In genomic region chr14:50520947-50521815, GRCh38 we compare ENCODE assay signal across 9 cellular contexts. TPM values are rescaled to one million over a fixed set of nuclear protein-coding genes. Genes with fewer than 3 reads are reported as not detected.
DNase-seq lines count a peak whose midpoint lies in the region; TF ChIP-seq lines count a peak whose summit lies in the region.
"Had no signal": no experiment of that assay in that cellular context is flagged by ENCODE, and none has a peak within 500 bp of the region (broad histone marks: within the 10 kb centered on the region; RNA-seq: fewer than 3 reads in every experiment).

No MANE protein-coding gene starts in this region.

- TF ChIP-seq CTCF in ascending aorta (IDR thresholded peaks at IDR 0.05) (no peak), transverse colon (IDR thresholded peaks at IDR 0.05) (no peak), OCI-LY7 (conservative IDR thresholded peaks at IDR 0.05; ENCODE audit: low read length) (no peak)

- H4K91ac ChIP-seq in mesenchymal stem cell (ENCODE audit: low read length), result no peak overlapping the region

- H3K36me3 ChIP-seq in ascending aorta, result no peaks in the 10 kb centered on the region
- peaks cover 0 to 3% of the 10 kb centered on the region in 2 experiments for H3K36me3 ChIP-seq in mesenchymal stem cell (ENCODE audit: control insufficient read depth in 1 of 2, insufficient read depth in 2 of 2, low read depth in 1 of 2, low read length in 2 of 2)
- H3K36me3 ChIP-seq in transverse colon, result no peaks in the 10 kb centered on the region
- H3K36me3 ChIP-seq in OCI-LY7 (ENCODE audit: insufficient read depth, low read length), result peaks cover 31% of the 10 kb centered on the region
- H3K36me3 ChIP-seq: right lobe of liver had no signal

- H3K27me3 ChIP-seq in ascending aorta, result no peaks in the 10 kb centered on the region
- no peaks in the 10 kb centered on the region for H3K27me3 ChIP-seq in mesenchymal stem cell (ENCODE audit: control insufficient read depth in 1 of 2, insufficient read depth in 1 of 2, low read length in 2 of 2)
- H3K27me3 ChIP-seq in transverse colon, result no peaks in the 10 kb centered on the region
- H3K27me3 ChIP-seq: right lobe of liver had no signal

- H3K4me1 ChIP-seq in ascending aorta (peaks cover 0 to 9% of the 10 kb centered on the region in 2 donors), mesenchymal stem cell (ENCODE audit: control insufficient read depth, insufficient read depth, low read depth, low read length) (no peaks in the 10 kb centered on the region), transverse colon (peaks cover 19 to 47% (median 30%) of the 10 kb centered on the region in 4 donors), OCI-LY7 (ENCODE audit: insufficient read depth, low read length, poor library complexity, severe bottlenecking) (peaks cover 16% of the 10 kb centered on the region)
- H3K4me1 ChIP-seq: right lobe of liver had no signal

- peaks cover 1% of the 10 kb centered on the region for H3K79me1 ChIP-seq in mesenchymal stem cell (replicated peaks; ENCODE audit: low read length, poor library complexity, severe bottlenecking)

- H3K9ac ChIP-seq in mesenchymal stem cell (ENCODE audit: low read length), result peak overlapping the region; percentile 50

- intact Hi-C loops in ascending aorta (cut with DNase I) (no loop called here), transverse colon (cut with DNase I; ENCODE audit: low total_unique reads) (no loop called here), OCI-LY7 (cut with micrococcal nuclease; ENCODE audit: unreplicated experiment) (no loop called here)

- no TSS peak for BruUV-seq in OCI-LY7 (replicated peaks; lab: Mats Ljungman, UMichigan)

- no peak overlapping the region for H2BK12ac ChIP-seq in mesenchymal stem cell (ENCODE audit: low read length in 2 of 2)

- H3K4me2 ChIP-seq in mesenchymal stem cell (ENCODE audit: low read length, poor library complexity, severe bottlenecking) (no peak overlapping the region), OCI-LY7 (ENCODE audit: low read length) (no peak overlapping the region)

- no peak overlapping the region for H3K4ac ChIP-seq in mesenchymal stem cell (ENCODE audit: low read depth in 1 of 2, low read length in 2 of 2)

- DNase-seq in GM04504 (ENCODE audit: low read depth) (peak; percentile 60), HCEC 1CT (peak; percentile 96), NCI-H524 treated with DMSO at 0.1 percent for 48 hours (lab: John Stamatoyannopoulos, UW) (peak; percentile 19), ascending aorta (ENCODE audit: low spot score in 2 of 2) (no peak), mesenchymal stem cell (peak; percentile 65), transverse colon (peak; percentile 19), OCI-LY7 (ENCODE audit: low spot score) (no peak), HK-2 (ENCODE audit: unreplicated experiment) (no peak)
- DNase-seq: right lobe of liver had no signal

- no peak overlapping the region for H3K14ac ChIP-seq in mesenchymal stem cell (ENCODE audit: low read length in 2 of 2)

- CTCF ChIA-PET in OCI-LY7 (lab: Charles Lee; ENCODE audit: unreplicated experiment), result no interaction called here

- H4K20me1 ChIP-seq in OCI-LY7 (ENCODE audit: insufficient read depth, low read length), result peaks cover 12% of the 10 kb centered on the region

- H2AK5ac ChIP-seq in mesenchymal stem cell (ENCODE audit: low read length, severe bottlenecking), result no peak overlapping the region

- no peak overlapping the region for H3K18ac ChIP-seq in mesenchymal stem cell (ENCODE audit: low read depth in 1 of 2, low read length in 2 of 2)

- H4K8ac ChIP-seq in mesenchymal stem cell (ENCODE audit: low read length), result no peak overlapping the region

- no peaks in the 10 kb centered on the region for H3K9me2 ChIP-seq in OCI-LY7 (ENCODE audit: insufficient read depth, low read length)

- H2BK5ac ChIP-seq in mesenchymal stem cell (ENCODE audit: low read depth, low read length, poor library complexity, severe bottlenecking), result no peak overlapping the region

- H3K79me2 ChIP-seq in OCI-LY7 (ENCODE audit: insufficient read depth, low read depth, low read length), result peaks cover 83% of the 10 kb centered on the region

- TF ChIP-seq POLR2A in transverse colon (IDR thresholded peaks at IDR 0.05), result no peak

- H2BK120ac ChIP-seq in mesenchymal stem cell (ENCODE audit: low read depth, low read length), result no peak overlapping the region

- H3K23ac ChIP-seq in mesenchymal stem cell (ENCODE audit: low read length in 2 of 2), result no peak overlapping the region

- TF ChIP-seq EP300 in transverse colon (IDR thresholded peaks at IDR 0.05; ENCODE audit: low read depth), result no peak

- no peak overlapping the region for H2BK15ac ChIP-seq in mesenchymal stem cell (ENCODE audit: low read depth, poor library complexity, severe bottlenecking)

- WGBS in mesenchymal stem cell, result 73% methylated on average over 4 of the region's 5 CpGs
- WGBS in transverse colon (ENCODE audit: low coverage in 1 of 2), 2 donors, result 49 to 67% methylated on average over 1 to 5 of the region's 5 CpGs

- H3K9me3 ChIP-seq in ascending aorta (no peaks in the 10 kb centered on the region), mesenchymal stem cell (ENCODE audit: control insufficient read depth, low read length) (no peaks in the 10 kb centered on the region), transverse colon (no peaks in the 10 kb centered on the region), OCI-LY7 (ENCODE audit: low read length) (no peaks in the 10 kb centered on the region)
- H3K9me3 ChIP-seq: right lobe of liver had no signal

- H3K27ac ChIP-seq in ascending aorta, result peak overlapping the region; percentile 37 to 69
- H3K27ac ChIP-seq in mesenchymal stem cell (ENCODE audit: low read length, poor library complexity, severe bottlenecking), result peak overlapping the region; percentile 44
- peak overlapping the region in 3 of 4 donors; percentile 38 to 63 (median 48) for H3K27ac ChIP-seq in transverse colon
- H3K27ac ChIP-seq in OCI-LY7 (ENCODE audit: low read depth, low read length, poor library complexity, severe bottlenecking), result no peak overlapping the region
- H3K27ac ChIP-seq: right lobe of liver had no signal

- H3K4me3 ChIP-seq in ascending aorta (no peak overlapping the region), mesenchymal stem cell (ENCODE audit: insufficient read depth in 1 of 2, low read depth in 1 of 2, low read length in 2 of 2) (no peak overlapping the region), transverse colon (no peak overlapping the region), OCI-LY7 (ENCODE audit: low read depth, low read length, poor library complexity, severe bottlenecking) (no peak overlapping the region)
- H3K4me3 ChIP-seq: right lobe of liver had no signal

- H2AFZ ChIP-seq in mesenchymal stem cell (ENCODE audit: low read depth, low read length), result no peak overlapping the region
- no peak overlapping the region for H2AFZ ChIP-seq in OCI-LY7 (ENCODE audit: low read length)

- in situ Hi-C loops in transverse colon (cut with MboI; ENCODE audit: low pct_ligation_motif_present in 1 of 4, low pct_unique_long_range_greater_than_20kb in 1 of 4, low sequenced_read_pairs in 3 of 4), result loop anchor here in 1 of 4 donors (10.0 kb wide), 1 partner anchor 196 kb away; no protein-coding TSS in a partner anchor

- POLR2A ChIA-PET in OCI-LY7 (lab: Charles Lee), result interaction anchor here (1.1 kb wide), 1 partner anchor 21 kb away, joined by 3 read pairs; no protein-coding TSS in a partner anchor

RNA-seq across cellular contexts. Expression of gene MAP4K5, which starts 11.2 kb away (rescaled TPM):
- 249 TPM for total RNA-seq in ascending aorta
- 29.5 TPM for polyA plus RNA-seq in mesenchymal stem cell (2013, experiment 1 of 2)
- polyA plus RNA-seq in mesenchymal stem cell (2013, experiment 2 of 2), result 31.7 TPM
- total RNA-seq in transverse colon, result 100 to 1,000 TPM in 3 of 4 donors, 10 to 100 TPM in 1; 40.8 to 173 (median 105) TPM
- 44.0 and 49.8 TPM in 2 replicates for total RNA-seq in OCI-LY7 (2014; rRNA removed; shearing (Covaris generic))
- total RNA-seq in OCI-LY7 (2022), result 36.7 and 37.6 TPM in 2 replicates

RNA-seq across cellular contexts. Expression of gene ATL1, which starts 38.8 kb away (rescaled TPM):
- total RNA-seq in ascending aorta (1.2 TPM), transverse colon (10 to 100 TPM in 2 of 4 donors, 1 to 10 TPM in 1, not detected in 1; 1.1 to 14.1 (median 11.4) TPM), OCI-LY7 (2022) (1.1 and 1.6 TPM in 2 replicates)
- polyA plus RNA-seq in mesenchymal stem cell (2013, experiment 1 of 2), result 5.3 TPM
- 5.1 TPM for polyA plus RNA-seq in mesenchymal stem cell (2013, experiment 2 of 2)
- total RNA-seq in OCI-LY7 (2014; rRNA removed; shearing (Covaris generic)), result 0.28 and 0.82 TPM in 2 replicates

Comparison
In these comparisons a context has a peak if more than half of its experiments do, and no peak if none do; other contexts are left out.
1. DNase-seq: peak in GM04504 (single experiment), HCEC 1CT (single experiment), NCI-H524 treated with DMSO at 0.1 percent for 48 hours (single experiment), mesenchymal stem cell (single experiment) and transverse colon (single experiment); none in ascending aorta (0 of 2), OCI-LY7 (single experiment) and HK-2 (single experiment).